ENCODE assay signal across 1 cellular context in the genomic region with DNA sequence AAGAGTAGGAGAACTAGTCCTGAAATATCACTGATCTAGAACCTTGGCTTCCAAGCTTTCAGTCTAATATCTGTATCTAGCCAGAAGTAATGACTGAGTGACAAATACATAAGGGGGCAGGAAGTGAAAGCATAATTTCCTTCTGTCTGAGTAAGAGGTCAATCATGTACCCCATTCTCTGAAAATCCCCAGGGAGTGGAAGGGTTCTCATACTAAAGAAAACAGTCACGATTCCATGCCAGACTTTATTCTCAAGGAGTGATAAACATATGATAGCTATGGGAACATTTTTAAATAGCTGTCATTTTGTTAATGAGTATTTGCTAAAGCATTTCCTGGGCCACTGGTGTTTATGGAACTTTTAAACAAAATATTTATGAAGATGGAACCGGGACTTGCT.
TF ChIP-seq lines count a peak whose summit lies in the region.

No MANE protein-coding gene starts in this region.

TF ChIP-seq in SK-N-SH, 30 proteins besides CTCF, POLR2A, EP300 and RAD21 (continued from another document):
- TF ChIP-seq, protein P1, sequence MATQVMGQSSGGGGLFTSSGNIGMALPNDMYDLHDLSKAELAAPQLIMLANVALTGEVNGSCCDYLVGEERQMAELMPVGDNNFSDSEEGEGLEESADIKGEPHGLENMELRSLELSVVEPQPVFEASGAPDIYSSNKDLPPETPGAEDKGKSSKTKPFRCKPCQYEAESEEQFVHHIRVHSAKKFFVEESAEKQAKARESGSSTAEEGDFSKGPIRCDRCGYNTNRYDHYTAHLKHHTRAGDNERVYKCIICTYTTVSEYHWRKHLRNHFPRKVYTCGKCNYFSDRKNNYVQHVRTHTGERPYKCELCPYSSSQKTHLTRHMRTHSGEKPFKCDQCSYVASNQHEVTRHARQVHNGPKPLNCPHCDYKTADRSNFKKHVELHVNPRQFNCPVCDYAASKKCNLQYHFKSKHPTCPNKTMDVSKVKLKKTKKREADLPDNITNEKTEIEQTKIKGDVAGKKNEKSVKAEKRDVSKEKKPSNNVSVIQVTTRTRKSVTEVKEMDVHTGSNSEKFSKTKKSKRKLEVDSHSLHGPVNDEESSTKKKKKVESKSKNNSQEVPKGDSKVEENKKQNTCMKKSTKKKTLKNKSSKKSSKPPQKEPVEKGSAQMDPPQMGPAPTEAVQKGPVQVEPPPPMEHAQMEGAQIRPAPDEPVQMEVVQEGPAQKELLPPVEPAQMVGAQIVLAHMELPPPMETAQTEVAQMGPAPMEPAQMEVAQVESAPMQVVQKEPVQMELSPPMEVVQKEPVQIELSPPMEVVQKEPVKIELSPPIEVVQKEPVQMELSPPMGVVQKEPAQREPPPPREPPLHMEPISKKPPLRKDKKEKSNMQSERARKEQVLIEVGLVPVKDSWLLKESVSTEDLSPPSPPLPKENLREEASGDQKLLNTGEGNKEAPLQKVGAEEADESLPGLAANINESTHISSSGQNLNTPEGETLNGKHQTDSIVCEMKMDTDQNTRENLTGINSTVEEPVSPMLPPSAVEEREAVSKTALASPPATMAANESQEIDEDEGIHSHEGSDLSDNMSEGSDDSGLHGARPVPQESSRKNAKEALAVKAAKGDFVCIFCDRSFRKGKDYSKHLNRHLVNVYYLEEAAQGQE (IDR thresholded peaks at IDR 0.05; ENCODE audit: low read depth, low read length) = no peak
- TF ChIP-seq GATA2 (CRISPR knock-in tag; IDR thresholded peaks at IDR 0.05) (no peak), NRF1 (IDR thresholded peaks at IDR 0.05; ENCODE audit: low read depth, low read length) (no peak), EZH2phosphoT487 (IDR thresholded peaks at IDR 0.05; ENCODE audit: borderline replicate concordance, low read depth) (no peak)
- TF ChIP-seq, protein P2, sequence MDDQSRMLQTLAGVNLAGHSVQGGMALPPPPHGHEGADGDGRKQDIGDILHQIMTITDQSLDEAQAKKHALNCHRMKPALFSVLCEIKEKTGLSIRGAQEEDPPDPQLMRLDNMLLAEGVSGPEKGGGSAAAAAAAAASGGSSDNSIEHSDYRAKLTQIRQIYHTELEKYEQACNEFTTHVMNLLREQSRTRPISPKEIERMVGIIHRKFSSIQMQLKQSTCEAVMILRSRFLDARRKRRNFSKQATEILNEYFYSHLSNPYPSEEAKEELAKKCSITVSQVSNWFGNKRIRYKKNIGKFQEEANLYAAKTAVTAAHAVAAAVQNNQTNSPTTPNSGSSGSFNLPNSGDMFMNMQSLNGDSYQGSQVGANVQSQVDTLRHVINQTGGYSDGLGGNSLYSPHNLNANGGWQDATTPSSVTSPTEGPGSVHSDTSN (IDR thresholded peaks at IDR 0.05) = no peak
